Comparison of ENCODE assay signal across 8 cellular contexts in genomic region chr5:150000990-150001659, GRCh38. TPM values are rescaled to one million over a fixed set of nuclear protein-coding genes. Genes with fewer than 3 reads are reported as not detected.
DNase-seq lines count a peak whose midpoint lies in the region; ATAC-seq, FAIRE-seq and TF ChIP-seq lines count a peak whose summit lies in the region.

No MANE protein-coding gene starts in this region.

- DNase-seq in T-helper 22 cell (ENCODE audit: low read depth), result peak; percentile 17
- peak; percentile 34 for DNase-seq in bronchial epithelial cell (ENCODE audit: low read depth)
- DNase-seq in kidney epithelial cell (ENCODE audit: low read depth), result no peak
- peak; percentile 39 for DNase-seq in stimulated activated CD4-positive, alpha-beta T cell treated with anti-CD3 and anti-CD28 coated beads, Interleukin-1b, Interleukin-23, amount 100 ng/mL, for 48 hours
- no peak for DNase-seq in NCI-H510A treated with DMSO at 0.1 percent for 48 hours (lab: John Stamatoyannopoulos, UW)
- no peak for DNase-seq in GF-D8 (lab: John Stamatoyannopoulos, UW)

- no peaks in the 10 kb centered on the region for H3K27me3 ChIP-seq in bronchial epithelial cell (ENCODE audit: control insufficient read depth, insufficient read depth, low read length)
- no peaks in the 10 kb centered on the region for H3K27me3 ChIP-seq in kidney epithelial cell (ENCODE audit: control insufficient read depth, insufficient read depth, low read length)

- FAIRE-seq in bronchial epithelial cell (lab: Jason Lieb, UNC), result no peak

- TF ChIP-seq CTCF in bronchial epithelial cell (IDR thresholded peaks at IDR 0.05; ENCODE audit: insufficient read depth, low read length, severe bottlenecking), result no peak
- no peak for TF ChIP-seq CTCF in kidney epithelial cell (IDR thresholded peaks at IDR 0.05; ENCODE audit: insufficient read depth, low read length, poor library complexity, severe bottlenecking)

- ATAC-seq in GM18511 (IDR thresholded peaks at IDR 0.05; ENCODE audit: unreplicated experiment), result peak; percentile 31
- ATAC-seq in HG03280 (IDR thresholded peaks at IDR 0.05; ENCODE audit: unreplicated experiment), result peak; percentile 18

- H3K36me3 ChIP-seq in bronchial epithelial cell (ENCODE audit: control insufficient read depth, insufficient read depth, low read length), result no peaks in the 10 kb centered on the region
- H3K36me3 ChIP-seq in kidney epithelial cell (ENCODE audit: control insufficient read depth, insufficient read depth, low read length), result no peaks in the 10 kb centered on the region

- H3K4me3 ChIP-seq in bronchial epithelial cell (ENCODE audit: low read depth, low read length) (peak overlapping the region; percentile 74), kidney epithelial cell (ENCODE audit: low read depth, low read length) (peak overlapping the region; percentile 94)

RNA-seq across cellular contexts. Expression of gene HMGXB3, which starts 0.6 kb away (rescaled TPM):
- total RNA-seq in bronchial epithelial cell (21.9 and 22.9 TPM in 2 replicates), kidney epithelial cell (64.0 and 72.4 TPM in 2 replicates)

RNA-seq across cellular contexts. Expression of gene TIGD6, which starts 0.7 kb away (rescaled TPM):
- total RNA-seq in bronchial epithelial cell (5.8 and 6.8 TPM in 2 replicates), kidney epithelial cell (4.1 and 4.7 TPM in 2 replicates)

RNA-seq across cellular contexts. Expression of gene SLC26A2, which starts 40.6 kb away (rescaled TPM):
- total RNA-seq in bronchial epithelial cell (1.8 TPM in 2 replicates), kidney epithelial cell (15.4 and 17.7 TPM in 2 replicates)

RNA-seq across cellular contexts. Expression of gene PDE6A, which starts 56.5 kb away (rescaled TPM):
- total RNA-seq in bronchial epithelial cell, result not detected in 2 replicates
- not detected in 2 replicates for total RNA-seq in kidney epithelial cell

Comparison
In these comparisons a context has a peak if more than half of its experiments do, and no peak if none do; other contexts are left out.
1. DNase-seq: peak in T-helper 22 cell (single experiment), bronchial epithelial cell (single experiment) and stimulated activated CD4-positive, alpha-beta T cell treated with anti-CD3 and anti-CD28 coated beads, Interleukin-1b, Interleukin-23, amount 100 ng/mL, for 48 hours (single experiment); none in kidney epithelial cell (single experiment), NCI-H510A treated with DMSO at 0.1 percent for 48 hours (single experiment) and GF-D8 (single experiment).